11 cellular contexts compared by ENCODE assay signal in the genomic region with DNA sequence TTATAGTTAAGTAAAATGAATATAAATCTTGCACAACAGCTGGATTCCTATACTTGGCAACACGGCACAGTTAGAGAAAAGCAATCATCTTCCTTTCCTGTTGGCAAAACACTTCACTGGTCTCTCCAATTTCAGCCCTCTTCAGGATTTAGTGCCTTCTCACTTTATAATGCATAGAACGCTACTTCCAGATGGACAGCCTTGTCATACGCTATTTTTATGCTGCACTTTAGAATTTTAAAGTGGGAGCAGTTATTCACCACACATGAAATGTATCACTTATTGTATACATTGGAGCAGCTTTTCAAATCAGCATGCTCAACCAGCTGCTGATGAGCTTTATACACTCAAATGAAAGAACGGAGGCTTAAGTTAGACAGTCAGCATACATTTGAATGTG.
"Had no signal": no experiment of that assay in that cellular context is flagged by ENCODE, and none has a peak within 500 bp of the region (broad histone marks: within the 10 kb centered on the region; RNA-seq: fewer than 3 reads in every experiment).

No MANE protein-coding gene starts in this region.

- H3K9me3 ChIP-seq: pancreas, thoracic aorta had no signal

- H3K27me3 ChIP-seq: neural progenitor cell, pancreas had no signal

- H3K4me3 ChIP-seq: neural progenitor cell, pancreas, thoracic aorta had no signal

- H3K36me3 ChIP-seq: neural progenitor cell, pancreas, thoracic aorta had no signal

- H2AFZ ChIP-seq: neural progenitor cell had no signal

- DNase-seq: activated CD8-positive, alpha-beta T cell treated with anti-CD3 and anti-CD28 coated beads, Interleukin-2, amount 10 ng/mL, durations not matched to agents 7 days and 5 days; activated naive CD4-positive, alpha-beta T cell treated with anti-CD3 and anti-CD28 coated beads for 36 hours; central memory CD4-positive, alpha-beta T cell; effector memory CD4-positive, alpha-beta T cell; pancreas; stimulated activated CD4-positive, alpha-beta T cell treated with anti-CD3 and anti-CD28 coated beads, Interleukin-15, amount 100 ng/mL, for 24 hours; stimulated activated CD4-positive, alpha-beta T cell treated with anti-CD3 and anti-CD28 coated beads, Interleukin-4, amount 100 ng/mL, for 24 hours; stimulated activated naive CD8-positive, alpha-beta T cell treated with anti-CD3 and anti-CD28 coated beads, Interleukin-15, amount 100 ng/mL, for 72 hours had no signal

- H3K27ac ChIP-seq: neural progenitor cell, pancreas, thoracic aorta, VCaP had no signal

- ATAC-seq: activated CD8-positive, alpha-beta T cell treated with anti-CD3 and anti-CD28 coated beads, Interleukin-2, amount 10 ng/mL, durations not matched to agents 7 days and 5 days; pancreas; stimulated activated naive CD8-positive, alpha-beta T cell treated with anti-CD3 and anti-CD28 coated beads, Interleukin-15, amount 100 ng/mL, for 72 hours had no signal

- H3K4me1 ChIP-seq: neural progenitor cell, pancreas had no signal

- H3K4me2 ChIP-seq: neural progenitor cell had no signal

- H3K9ac ChIP-seq: neural progenitor cell had no signal
